8 cellular contexts compared by ENCODE assay signal in genomic region chr10:93542358-93542791, GRCh38. TPM values are rescaled to one million over a fixed set of nuclear protein-coding genes. Genes with fewer than 3 reads are reported as not detected.
DNase-seq lines count a peak whose midpoint lies in the region; ATAC-seq, FAIRE-seq and TF ChIP-seq lines count a peak whose summit lies in the region.

No MANE protein-coding gene starts in this region.

- H3K4me1 Mint-ChIP-seq in brain: peaks cover 9% of the 10 kb centered on the region

- H3K27ac Mint-ChIP-seq in brain: peak overlapping the region in 2 of 5 experiments; percentile 43 to 65

- no peak overlapping the region for H3K27ac ChIP-seq in lung (ENCODE audit: low read depth in 1 of 2, low read length in 1 of 2)
- no peak overlapping the region for H3K27ac ChIP-seq in kidney (ENCODE audit: low read depth in 2 of 2, low read length in 2 of 2)

- H3K4me1 ChIP-seq in lung (ENCODE audit: control insufficient read depth in 2 of 2, insufficient read depth in 2 of 2, low read length in 2 of 2) (peaks cover 0 to 3% of the 10 kb centered on the region in 2 donors), kidney (ENCODE audit: control insufficient read depth in 1 of 2, insufficient read depth in 1 of 2, low read depth in 1 of 2, low read length in 2 of 2) (no peaks in the 10 kb centered on the region)

- H3K36me3 ChIP-seq in lung (ENCODE audit: control insufficient read depth in 2 of 2, insufficient read depth in 2 of 2, low read length in 2 of 2) (no peaks in the 10 kb centered on the region), kidney (ENCODE audit: control insufficient read depth in 1 of 2, insufficient read depth in 2 of 2, low read length in 2 of 2) (no peaks in the 10 kb centered on the region)

- no peak for FAIRE-seq in kidney (lab: Jason Lieb, UNC)

- H3K27me3 ChIP-seq in lung (ENCODE audit: control insufficient read depth, insufficient read depth): no peaks in the 10 kb centered on the region

- peak; percentile 7 to 27 for TF ChIP-seq CTCF in brain (conservative IDR thresholded peaks at IDR 0.05)
- no peak for TF ChIP-seq CTCF in lung (IDR thresholded peaks at IDR 0.05; ENCODE audit: control extremely low read depth, extremely low read depth)
- TF ChIP-seq CTCF in kidney (IDR thresholded peaks at IDR 0.05; ENCODE audit: borderline replicate concordance, extremely low read depth, insufficient read depth): no peak

- peaks cover 0 to 6% (median 3%) of the 10 kb centered on the region in 5 experiments for H3K9me3 Mint-ChIP-seq in brain

- H3K36me3 Mint-ChIP-seq in brain: no peaks in the 10 kb centered on the region

- peaks cover 10% of the 10 kb centered on the region for H3K27me3 Mint-ChIP-seq in brain

- H3K9ac ChIP-seq in kidney (ENCODE audit: low read length in 2 of 2): peak overlapping the region in 1 of 2 donors; percentile 10

- peak; percentile 41 for ATAC-seq in lung (ENCODE audit: insufficient read depth, low FRiP score)
- ATAC-seq in GM19324 (IDR thresholded peaks at IDR 0.05; ENCODE audit: low FRiP score, unreplicated experiment): no peak

- H3K4me3 ChIP-seq in lung (no peak overlapping the region), kidney (ENCODE audit: low read length in 2 of 2) (peak overlapping the region in 1 of 2 donors; percentile 11)

- peak overlapping the region in 3 of 5 experiments; percentile 51 to 69 (median 68) for H3K4me3 Mint-ChIP-seq in brain

- H3K9me3 ChIP-seq in lung (ENCODE audit: control insufficient read depth in 2 of 2, insufficient read depth in 1 of 2, low read length in 1 of 2): no peaks in the 10 kb centered on the region
- H3K9me3 ChIP-seq in kidney (ENCODE audit: control insufficient read depth in 1 of 2, low read length in 2 of 2): no peaks in the 10 kb centered on the region

- DNase-seq in AG08395 (ENCODE audit: low spot score): peak; percentile 34
- peak; percentile 2 for DNase-seq in NCI-H1417 treated with DMSO at 0.1 percent for 48 hours (lab: John Stamatoyannopoulos, UW)
- DNase-seq in lung (ENCODE audit: low spot score): no peak
- DNase-seq in kidney: no peak
- DNase-seq in Kasumi-1 (lab: John Stamatoyannopoulos, UW): no peak
- no peak for DNase-seq in HPDE6-E6E7 (ENCODE audit: extremely low spot score)

- intact Hi-C loops in kidney (cut with DNase I): no loop called here

- WGBS in lung, 2 donors: 11 to 13% methylated on average over 10 of the region's 10 CpGs

RNA-seq across cellular contexts. Expression of gene FFAR4, which starts 24.1 kb away (rescaled TPM):
- polyA plus RNA-seq in brain (ENCODE audit: insufficient read depth, low read depth, low replicate concordance) (0.78 TPM), lung (1 to 10 TPM in 1 of 2 donors, under 1 TPM in 1; 0.29 to 2.5 TPM), kidney (ENCODE audit: insufficient read depth, low read depth, low replicate concordance) (0.11 TPM)
- total RNA-seq in lung (1 to 10 TPM in 1 of 2 donors, under 1 TPM in 1; 0.06 to 4.7 TPM), kidney (1.0 TPM)

RNA-seq across cellular contexts. Expression of gene CEP55, which starts 46.0 kb away (rescaled TPM):
- 15.2 TPM for polyA plus RNA-seq in brain (ENCODE audit: insufficient read depth, low read depth, low replicate concordance)
- total RNA-seq in lung: 1 to 10 TPM; 1.7 to 3.5 TPM
- polyA plus RNA-seq in lung: 1 to 10 TPM; 1.6 to 1.8 TPM
- total RNA-seq in kidney: 0.88 TPM
- polyA plus RNA-seq in kidney (ENCODE audit: insufficient read depth, low read depth, low replicate concordance): 0.39 TPM

RNA-seq across cellular contexts. Expression of gene RBP4, which starts 58.7 kb away (rescaled TPM):
- 22.2 TPM for polyA plus RNA-seq in brain (ENCODE audit: insufficient read depth, low read depth, low replicate concordance)
- total RNA-seq in lung: 10 to 100 TPM in 1 of 2 donors, not detected in 1; 35.4 TPM
- polyA plus RNA-seq in lung: 10 to 100 TPM in 1 of 2 donors, 1 to 10 TPM in 1; 7.3 to 14.7 TPM
- 77.4 TPM for total RNA-seq in kidney
- 24.3 TPM for polyA plus RNA-seq in kidney (ENCODE audit: insufficient read depth, low read depth, low replicate concordance)

Comparison
In these comparisons a context has a peak if more than half of its experiments do, and no peak if none do; other contexts are left out.
1. DNase-seq: peak in AG08395 (single experiment) and NCI-H1417 treated with DMSO at 0.1 percent for 48 hours (single experiment); none in lung (single experiment), kidney (single experiment), Kasumi-1 (0 of 2) and HPDE6-E6E7 (single experiment).
2. CTCF ChIP-seq: peak in brain (2 of 2); none in lung (single experiment) and kidney (single experiment).